20 cellular contexts compared by ENCODE assay signal in the genomic region with DNA sequence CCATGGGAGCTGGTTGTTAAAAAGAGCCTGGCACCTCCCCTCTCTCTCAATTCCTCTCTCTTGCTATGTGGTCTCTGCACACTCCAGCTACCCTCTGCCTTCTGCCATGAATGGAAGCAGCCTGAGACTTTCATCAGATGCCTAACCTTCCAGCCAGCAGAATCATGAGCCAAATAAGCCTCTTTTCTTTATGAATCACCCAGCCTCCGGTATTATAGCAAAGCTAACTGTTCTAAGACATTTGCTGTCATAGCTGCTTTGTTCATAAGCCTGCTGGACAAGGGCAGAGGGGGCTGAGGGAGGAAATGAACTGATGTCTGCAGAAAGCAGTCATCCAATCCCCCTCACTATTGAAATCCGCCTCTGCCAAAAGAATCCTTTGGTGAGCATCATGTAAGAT.
"Had no signal": no experiment of that assay in that cellular context is flagged by ENCODE, and none has a peak within 500 bp of the region (broad histone marks: within the 10 kb centered on the region; RNA-seq: fewer than 3 reads in every experiment).

No MANE protein-coding gene starts in this region.

- H3K4me1 ChIP-seq: body of pancreas had no signal

- H3K27me3 ChIP-seq: body of pancreas, heart left ventricle, sigmoid colon had no signal

- H3K4me1 Mint-ChIP-seq: activated CD4-positive, alpha-beta T cell treated with anti-CD3 and anti-CD28 coated beads for 36 hours; activated naive CD8-positive, alpha-beta T cell treated with anti-CD3 and anti-CD28 coated beads for 36 hours had no signal

- ATAC-seq: activated CD4-positive, alpha-beta T cell treated with anti-CD3 and anti-CD28 coated beads for 36 hours; activated CD8-positive, alpha-beta T cell treated with anti-CD3 and anti-CD28 coated beads for 36 hours; activated T-cell treated with anti-CD3 and anti-CD28 coated beads, Interleukin-2, amount 50 U/mL, for 72 hours; body of pancreas; effector memory CD8-positive, alpha-beta T cell; heart left ventricle; natural killer cell treated with Interleukin-12 subunit alpha and Interleukin-12 subunit beta and Interleukin-15 and Interleukin-18, amount 100 ng/mL, for 72 hours; stimulated activated naive CD8-positive, alpha-beta T cell treated with anti-CD3 and anti-CD28 coated beads, Interleukin-15, Interleukin-2, amounts not matched to agents 100 U/mL and 50 U/mL, for 24 hours had no signal

- H3K36me3 Mint-ChIP-seq: activated naive CD8-positive, alpha-beta T cell treated with anti-CD3 and anti-CD28 coated beads for 36 hours; natural killer cell treated with Interleukin-12 subunit alpha and Interleukin-12 subunit beta and Interleukin-15 and Interleukin-18, amount 100 ng/mL, for 72 hours had no signal

- H3K9me3 ChIP-seq: body of pancreas, sigmoid colon had no signal

- H3K9me3 Mint-ChIP-seq: activated CD8-positive, alpha-beta T cell treated with anti-CD3 and anti-CD28 coated beads for 36 hours; activated T-cell treated with anti-CD3 and anti-CD28 coated beads, Interleukin-2, amount 50 U/mL, for 72 hours had no signal

- H3K4me3 Mint-ChIP-seq: activated CD4-positive, alpha-beta T cell treated with anti-CD3 and anti-CD28 coated beads for 36 hours; activated CD8-positive, alpha-beta T cell treated with anti-CD3 and anti-CD28 coated beads for 36 hours; activated naive CD8-positive, alpha-beta T cell treated with anti-CD3 and anti-CD28 coated beads for 36 hours; activated T-cell treated with anti-CD3 and anti-CD28 coated beads, Interleukin-2, amount 50 U/mL, for 72 hours; dendritic cell treated with granulocyte-macrophage colony-stimulating factor and Interleukin-4, amounts not matched to agents 40 ng/mL and 50 ng/mL, for 4 days; effector memory CD8-positive, alpha-beta T cell; natural killer cell treated with Interleukin-12 subunit alpha and Interleukin-12 subunit beta and Interleukin-15 and Interleukin-18, amount 100 ng/mL, for 72 hours had no signal

- H3K4me3 ChIP-seq: body of pancreas, heart left ventricle, left ventricle myocardium inferior, sigmoid colon had no signal

- H3K27ac Mint-ChIP-seq: activated CD4-positive, alpha-beta T cell treated with anti-CD3 and anti-CD28 coated beads for 36 hours; activated CD8-positive, alpha-beta T cell treated with anti-CD3 and anti-CD28 coated beads for 36 hours; activated naive CD8-positive, alpha-beta T cell treated with anti-CD3 and anti-CD28 coated beads for 36 hours; dendritic cell treated with granulocyte-macrophage colony-stimulating factor and Interleukin-4, amounts not matched to agents 40 ng/mL and 50 ng/mL, for 4 days; effector memory CD8-positive, alpha-beta T cell; natural killer cell treated with Interleukin-12 subunit alpha and Interleukin-12 subunit beta and Interleukin-15 and Interleukin-18, amount 100 ng/mL, for 72 hours had no signal

- H3K27ac ChIP-seq: body of pancreas, epithelial cell of prostate, heart left ventricle, left ventricle myocardium inferior, sigmoid colon, WERI-Rb-1 had no signal

- H3K36me3 ChIP-seq: heart left ventricle, left ventricle myocardium inferior, sigmoid colon, WERI-Rb-1 had no signal

- DNase-seq: activated CD4-positive, alpha-beta T cell treated with anti-CD3 and anti-CD28 coated beads for 36 hours; activated CD8-positive, alpha-beta memory T cell treated with anti-CD3 and anti-CD28 coated beads, Interleukin-2, amount 50 U/mL, for 4 hours; activated CD8-positive, alpha-beta T cell treated with anti-CD3 and anti-CD28 coated beads for 36 hours; activated gamma-delta T cell treated with Interleukin-2 at 50 U/mL for 16 hours; activated naive CD8-positive, alpha-beta T cell treated with anti-CD3 and anti-CD28 coated beads for 36 hours; activated T-cell treated with anti-CD3 and anti-CD28 coated beads, Interleukin-2, amount 50 U/mL, for 72 hours; body of pancreas; effector memory CD8-positive, alpha-beta T cell; foreskin melanocyte; heart left ventricle; islet precursor cell; left ventricle myocardium inferior; mesenchymal stem cell; sigmoid colon; stimulated activated CD4-positive, alpha-beta T cell treated with anti-CD3 and anti-CD28 coated beads, Interleukin-2, amount 100 ng/mL, for 48 hours; stimulated activated naive CD8-positive, alpha-beta T cell treated with anti-CD3 and anti-CD28 coated beads, Interleukin-15, Interleukin-2, amounts not matched to agents 100 U/mL and 50 U/mL, for 24 hours; WERI-Rb-1 had no signal

- H3K27me3 Mint-ChIP-seq: activated CD4-positive, alpha-beta T cell treated with anti-CD3 and anti-CD28 coated beads for 36 hours; activated CD8-positive, alpha-beta T cell treated with anti-CD3 and anti-CD28 coated beads for 36 hours; natural killer cell treated with Interleukin-12 subunit alpha and Interleukin-12 subunit beta and Interleukin-15 and Interleukin-18, amount 100 ng/mL, for 72 hours had no signal
